Comparison of ENCODE assay signal across 16 cellular contexts in the genomic region with DNA sequence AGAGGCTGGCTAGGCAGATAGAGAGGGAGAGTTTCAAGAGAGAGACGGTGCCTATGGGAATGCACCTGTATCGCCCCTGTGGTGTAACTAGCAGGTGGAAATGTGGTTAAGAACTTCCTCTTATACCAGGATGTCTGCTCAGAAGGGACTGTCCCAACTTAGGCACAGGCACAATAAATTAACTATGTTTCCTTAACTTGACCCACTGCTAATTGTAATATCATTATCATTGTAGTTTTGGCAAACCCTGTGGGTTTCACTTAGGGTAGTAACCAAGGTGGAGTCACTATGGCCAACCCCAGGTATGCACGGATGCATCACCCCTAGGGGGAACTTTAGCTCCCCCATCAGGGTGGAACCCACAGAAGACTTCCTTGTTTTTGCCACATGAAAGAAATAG.
DNase-seq lines count a peak whose midpoint lies in the region; ATAC-seq, FAIRE-seq and TF ChIP-seq lines count a peak whose summit lies in the region.
"Had no signal": no experiment of that assay in that cellular context is flagged by ENCODE, and none has a peak within 500 bp of the region (broad histone marks: within the 10 kb centered on the region; RNA-seq: fewer than 3 reads in every experiment).

No MANE protein-coding gene starts in this region.

- H3K4ac ChIP-seq in H1 (replicated peaks; ENCODE audit: insufficient read length, low read depth, low read length): no peak overlapping the region

- no peak overlapping the region for H3K14ac ChIP-seq in H1 (ENCODE audit: insufficient read length)

- no peak overlapping the region for H2BK12ac ChIP-seq in H1 (ENCODE audit: low read depth, low read length)

- no peak overlapping the region for H3K23ac ChIP-seq in H1 (ENCODE audit: insufficient read length)

- no peak for TF ChIP-seq POLR2A in H1 (IDR thresholded peaks at IDR 0.05; ENCODE audit: control extremely low read depth in 1 of 2, low read depth in 2 of 2, low read length in 2 of 2)
- TF ChIP-seq POLR2A in prostate gland (IDR thresholded peaks at IDR 0.05): no peak
- TF ChIP-seq POLR2A in esophagus muscularis mucosa (IDR thresholded peaks at IDR 0.05; ENCODE audit: low read depth): no peak

- H3K23me2 ChIP-seq in H1 (ENCODE audit: low read depth, low read length): no peaks in the 10 kb centered on the region

- intact Hi-C loops in prostate gland (cut with DNase I): no loop called here
- intact Hi-C loops in esophagus muscularis mucosa (cut with DNase I): no loop called here

- H3K56ac ChIP-seq in H1 (replicated peaks; ENCODE audit: insufficient read length, low read depth, low read length): no peak overlapping the region

- no peak overlapping the region for H3K18ac ChIP-seq in H1 (ENCODE audit: extremely low read depth, low read length)

- no peak overlapping the region for H3K4me2 ChIP-seq in H1 (ENCODE audit: insufficient read depth in 1 of 2, low read depth in 2 of 2, low read length in 2 of 2)

- no peaks in the 10 kb centered on the region for H4K20me1 ChIP-seq in H1 (replicated peaks in 1 of 2; ENCODE audit: control insufficient read depth in 1 of 2, insufficient read depth in 2 of 2, low read length in 2 of 2)

- no peak overlapping the region for H2BK120ac ChIP-seq in H1 (replicated peaks; ENCODE audit: low read depth, low read length)

- H3K79me2 ChIP-seq in H1 (ENCODE audit: control insufficient read depth in 1 of 2, insufficient read depth in 2 of 2, low read length in 2 of 2): no peaks in the 10 kb centered on the region

- CTCF ChIA-PET in H1 (lab: Charles Lee; ENCODE audit: partially characterized antibody): interaction anchor here (0.6 to 1.5 kb wide), 3 partner anchors 9 to 686 kb away, joined by 3 to 7 read pairs (median 4); no protein-coding TSS in a partner anchor

- no peaks in the 10 kb centered on the region for H3K79me1 ChIP-seq in H1 (ENCODE audit: low read depth, low read length)

- H2BK15ac ChIP-seq in H1 (ENCODE audit: low read length): no peak overlapping the region

- H2AK5ac ChIP-seq in H1 (ENCODE audit: low read depth, low read length): no peak overlapping the region

- WGBS in H1 (ENCODE audit: extremely low coverage in 1 of 2, insufficient coverage in 1 of 2, insufficient read length in 1 of 2, insufficient replicate concordance in 2 of 2, low coverage in 1 of 2, low lambda C conversion rate in 2 of 2, missing lambda C conversion rate in 1 of 2), 2 experiments: 78% methylated on average over 3 of the region's 3 CpGs; no CpG with 5 or more reads in 1 of the 2 experiments
- 64% methylated on average over 3 of the region's 3 CpGs for WGBS in prostate gland
- 54% methylated on average over 3 of the region's 3 CpGs for WGBS in esophagus muscularis mucosa

- H3K4me1 ChIP-seq in H1 (replicated peaks in 1 of 4; ENCODE audit: control insufficient read depth in 3 of 4, insufficient read depth in 4 of 4, low read length in 3 of 4) (no peaks in the 10 kb centered on the region), prostate gland (replicated peaks) (no peaks in the 10 kb centered on the region), esophagus muscularis mucosa (no peaks in the 10 kb centered on the region)
- H3K4me1 ChIP-seq: heart left ventricle, left lung had no signal

- H3K36me3 ChIP-seq in H1 (ENCODE audit: control insufficient read depth in 2 of 4, insufficient read depth in 4 of 4, low read length in 3 of 4): no peaks in the 10 kb centered on the region
- H3K36me3 ChIP-seq in prostate gland: no peaks in the 10 kb centered on the region
- no peaks in the 10 kb centered on the region for H3K36me3 ChIP-seq in esophagus muscularis mucosa
- H3K36me3 ChIP-seq: heart left ventricle, left lung had no signal

- peak; percentile 29 for FAIRE-seq in GM18507 (lab: Jason Lieb, UNC)
- no peak for FAIRE-seq in H1 (lab: Jason Lieb, UNC)

- POLR2A ChIA-PET in H1 (lab: Charles Lee; ENCODE audit: partially characterized antibody): no interaction called here

- H4K91ac ChIP-seq in H1 (replicated peaks; ENCODE audit: insufficient read length, low read length): no peak overlapping the region

- H4K8ac ChIP-seq in H1 (ENCODE audit: extremely low read depth, insufficient read depth, low read length): no peak overlapping the region

- H3K9me3 ChIP-seq in H1 (ENCODE audit: insufficient read depth in 2 of 2, low read depth in 1 of 2, low read length in 1 of 2) (no peaks in the 10 kb centered on the region), prostate gland (no peaks in the 10 kb centered on the region), esophagus muscularis mucosa (no peaks in the 10 kb centered on the region)

- no peak overlapping the region for H4K5ac ChIP-seq in H1 (ENCODE audit: insufficient read length, low read depth, low read length)

- TF ChIP-seq EP300 in H1 (IDR thresholded peaks at IDR 0.05; ENCODE audit: borderline replicate concordance in 1 of 2, low read depth in 2 of 2, low read length in 2 of 2) (no peak), esophagus muscularis mucosa (IDR thresholded peaks at IDR 0.05) (no peak)

- peak; percentile 53 to 56 for TF ChIP-seq RAD21 in H1 (IDR thresholded peaks at IDR 0.05 in 1 of 2, conservative IDR thresholded peaks at IDR 0.05 in 1 of 2; ENCODE audit: low read depth in 2 of 2, low read length in 2 of 2)

- ATAC-seq in GM21529 (IDR thresholded peaks at IDR 0.05; ENCODE audit: unreplicated experiment): peak; percentile 70
- ATAC-seq in HG03159 (IDR thresholded peaks at IDR 0.05; ENCODE audit: unreplicated experiment): peak; percentile 84
- ATAC-seq: heart left ventricle; left lung; natural killer cell treated with Interleukin-12 subunit alpha and Interleukin-12 subunit beta and Interleukin-15 and Interleukin-18, amount 100 ng/mL, for 72 hours had no signal

- H2AFZ ChIP-seq in H1 (ENCODE audit: low read length): no peak overlapping the region

- H2BK5ac ChIP-seq in H1 (ENCODE audit: low read depth, low read length): no peak overlapping the region

- TF ChIP-seq CTCF in H1 (IDR thresholded peaks at IDR 0.05; ENCODE audit: control extremely low read depth in 1 of 3, insufficient read depth in 1 of 3, low read depth in 1 of 3, low read length in 3 of 3) (peak; percentile 5 to 29 (median 10); a peak in 3 of 4 replicates), prostate gland (IDR thresholded peaks at IDR 0.05) (no peak), esophagus muscularis mucosa (IDR thresholded peaks at IDR 0.05) (no peak)

- H3K4me3 ChIP-seq in H1 (ENCODE audit: extremely low read depth in 1 of 4, insufficient read depth in 2 of 4, low read depth in 3 of 4, low read length in 4 of 4): no peak overlapping the region
- no peak overlapping the region for H3K4me3 ChIP-seq in prostate gland
- no peak overlapping the region for H3K4me3 ChIP-seq in esophagus muscularis mucosa
- H3K4me3 ChIP-seq: heart left ventricle, left lung had no signal

- H3K27ac ChIP-seq in H1 (ENCODE audit: low read depth, low read length): no peak overlapping the region
- H3K27ac ChIP-seq in prostate gland: no peak overlapping the region
- H3K27ac ChIP-seq in esophagus muscularis mucosa (replicated peaks in 1 of 4): no peak overlapping the region
- H3K27ac ChIP-seq: heart left ventricle, left lung had no signal

- DNase-seq in GM18507 (ENCODE audit: extremely low spot score, insufficient read length, low read depth): no peak
- DNase-seq in H1 (ENCODE audit: low read depth in 1 of 2, low spot score in 2 of 2): no peak
- no peak for DNase-seq in prostate gland (ENCODE audit: low spot score)
- DNase-seq in NCI-H2227 (lab: John Stamatoyannopoulos, UW; ENCODE audit: unreplicated experiment): no peak
- DNase-seq in activated CD8-positive, alpha-beta memory T cell treated with anti-CD3 and anti-CD28 coated beads, Interleukin-2, amount 50 U/mL, for 4 hours: no peak
- no peak for DNase-seq in esophagus muscularis mucosa (ENCODE audit: extremely low spot score)
- DNase-seq: DMS79; heart left ventricle; KBM-7; left lung; NCI-H187 treated with DMSO at 0.1 percent for 48 hours; SHP77 treated with DMSO at 0.1 percent for 48 hours; stimulated activated CD4-positive, alpha-beta T cell treated with anti-CD3 and anti-CD28 coated beads, Interleukin-4, amount 100 ng/mL, for 1 hour had no signal

- no peak overlapping the region for H3K9ac ChIP-seq in H1 (replicated peaks in 1 of 4; ENCODE audit: extremely low read depth in 1 of 4, low read depth in 3 of 4, low read length in 3 of 4)

- H2BK20ac ChIP-seq in H1 (ENCODE audit: low read length): no peak overlapping the region

- H3K27me3 ChIP-seq in H1 (replicated peaks in 1 of 4; ENCODE audit: control insufficient read depth in 3 of 4, extremely low read depth in 1 of 4, insufficient read depth in 3 of 4, low read length in 3 of 4): no peaks in the 10 kb centered on the region
- no peaks in the 10 kb centered on the region for H3K27me3 ChIP-seq in prostate gland (replicated peaks; ENCODE audit: insufficient read depth)
- H3K27me3 ChIP-seq in esophagus muscularis mucosa: no peaks in the 10 kb centered on the region
- H3K27me3 ChIP-seq: heart left ventricle, left lung had no signal

TF ChIP-seq in H1, 55 proteins besides CTCF, POLR2A, EP300 and RAD21 (continues in another document):
- TF ChIP-seq BRCA1 (IDR thresholded peaks at IDR 0.05; ENCODE audit: low read depth, low read length) (no peak), ATF3 (IDR thresholded peaks at IDR 0.05; ENCODE audit: insufficient read depth, low read depth, low read length) (no peak), HDAC2 (IDR thresholded peaks at IDR 0.05; ENCODE audit: borderline replicate concordance in 1 of 2, low read depth in 2 of 2, low read length in 2 of 2) (no peak), SIRT6 (IDR thresholded peaks at IDR 0.05; ENCODE audit: low read length) (no peak), JUND (IDR thresholded peaks at IDR 0.05; ENCODE audit: low read length) (no peak), RXRA (IDR thresholded peaks at IDR 0.05; ENCODE audit: insufficient read depth, low read depth, low read length) (no peak), SIN3A (conservative IDR thresholded peaks at IDR 0.05 in 1 of 2, IDR thresholded peaks at IDR 0.05 in 1 of 2; ENCODE audit: low read depth in 1 of 2, low read length in 2 of 2) (no peak), ASH2L (IDR thresholded peaks at IDR 0.05; ENCODE audit: low read length) (no peak), TAF7 (optimal IDR thresholded peaks at IDR 0.05; ENCODE audit: borderline replicate concordance, low read depth, low read length) (no peak), SRF (IDR thresholded peaks at IDR 0.05; ENCODE audit: low read depth, low read length) (no peak), CBX8 (IDR thresholded peaks at IDR 0.05; ENCODE audit: borderline replicate concordance, low read depth, low read length) (no peak)
- TF ChIP-seq, protein P1, sequence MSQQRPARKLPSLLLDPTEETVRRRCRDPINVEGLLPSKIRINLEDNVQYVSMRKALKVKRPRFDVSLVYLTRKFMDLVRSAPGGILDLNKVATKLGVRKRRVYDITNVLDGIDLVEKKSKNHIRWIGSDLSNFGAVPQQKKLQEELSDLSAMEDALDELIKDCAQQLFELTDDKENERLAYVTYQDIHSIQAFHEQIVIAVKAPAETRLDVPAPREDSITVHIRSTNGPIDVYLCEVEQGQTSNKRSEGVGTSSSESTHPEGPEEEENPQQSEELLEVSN (IDR thresholded peaks at IDR 0.05): no peak

Comparison
In these comparisons a context has a peak if more than half of its experiments do, and no peak if none do; other contexts are left out.
1. CTCF ChIP-seq: peak in H1 (3 of 3); none in prostate gland (0 of 4) and esophagus muscularis mucosa (0 of 3).